8 cellular contexts compared by ENCODE assay signal in genomic region chr3:33440578-33441321, GRCh38. TPM values are rescaled to one million over a fixed set of nuclear protein-coding genes. Genes with fewer than 3 reads are reported as not detected.
DNase-seq lines count a peak whose midpoint lies in the region; ATAC-seq and TF ChIP-seq lines count a peak whose summit lies in the region.

No MANE protein-coding gene starts in this region.

- peaks cover 36% of the 10 kb centered on the region for H3K4me1 ChIP-seq in HUES48 (ENCODE audit: control insufficient read depth, insufficient read depth, low read length)

- H3K36me3 Mint-ChIP-seq in activated T-helper 2 cell treated with anti-CD3 and anti-CD28 coated beads, Interferon-gamma antibody, Interleukin-2, Interleukin-4, amounts not matched to agents 10 μg/mL and 5 μg/mL and 100 μg/mL, durations not matched to agents 14 hours and 24 hours and 36 hours (ENCODE audit: low read depth) = peaks cover 17% of the 10 kb centered on the region
- no peaks in the 10 kb centered on the region for H3K36me3 Mint-ChIP-seq in natural killer cell

- intact Hi-C loops in activated T-helper 2 cell treated with anti-CD3 and anti-CD28 coated beads, Interferon-gamma antibody, Interleukin-2, Interleukin-4, amounts not matched to agents 10 μg/mL and 5 μg/mL and 100 μg/mL, durations not matched to agents 14 hours and 24 hours and 36 hours (cut with micrococcal nuclease) = loop anchor here (1.0 to 10.0 kb wide), 7 partner anchors 48 to 866 kb away; partner anchors contain the start of genes CCR4, CNOT10, CRTAP and DYNC1LI1
- intact Hi-C loops in natural killer cell (cut with micrococcal nuclease) = loop anchor here (1.0 to 5.0 kb wide), 5 partner anchors 217 to 358 kb away; partner anchors contain the start of genes CLASP2, CRTAP, GLB1 and PDCD6IP

- peaks cover 36% of the 10 kb centered on the region for H3K4me1 Mint-ChIP-seq in activated T-helper 2 cell treated with anti-CD3 and anti-CD28 coated beads, Interferon-gamma antibody, Interleukin-2, Interleukin-4, amounts not matched to agents 10 μg/mL and 5 μg/mL and 100 μg/mL, durations not matched to agents 14 hours and 24 hours and 36 hours (ENCODE audit: low read depth)
- peaks cover 42 to 45% of the 10 kb centered on the region in 2 donors for H3K4me1 Mint-ChIP-seq in natural killer cell

- H3K4me3 ChIP-seq in HUES48 (ENCODE audit: low read depth, low read length) (peak overlapping the region; percentile 78), fibroblast of mammary gland (ENCODE audit: control insufficient read depth, low read depth, low read length) (peak overlapping the region; percentile 83)

- no peak for TF ChIP-seq CTCF in fibroblast of mammary gland (conservative IDR thresholded peaks at IDR 0.05; ENCODE audit: control insufficient read depth, insufficient read depth, low read depth, low read length)
- TF ChIP-seq CTCF in natural killer cell (IDR thresholded peaks at IDR 0.05) = no peak

- no peaks in the 10 kb centered on the region for H3K9me3 Mint-ChIP-seq in activated T-helper 2 cell treated with anti-CD3 and anti-CD28 coated beads, Interferon-gamma antibody, Interleukin-2, Interleukin-4, amounts not matched to agents 10 μg/mL and 5 μg/mL and 100 μg/mL, durations not matched to agents 14 hours and 24 hours and 36 hours
- no peaks in the 10 kb centered on the region for H3K9me3 Mint-ChIP-seq in natural killer cell

- H3K27ac Mint-ChIP-seq in activated T-helper 2 cell treated with anti-CD3 and anti-CD28 coated beads, Interferon-gamma antibody, Interleukin-2, Interleukin-4, amounts not matched to agents 10 μg/mL and 5 μg/mL and 100 μg/mL, durations not matched to agents 14 hours and 24 hours and 36 hours = peak overlapping the region; percentile 100
- peak overlapping the region; percentile 99 to 100 for H3K27ac Mint-ChIP-seq in natural killer cell

- H3K4me3 Mint-ChIP-seq in activated T-helper 2 cell treated with anti-CD3 and anti-CD28 coated beads, Interferon-gamma antibody, Interleukin-2, Interleukin-4, amounts not matched to agents 10 μg/mL and 5 μg/mL and 100 μg/mL, durations not matched to agents 14 hours and 24 hours and 36 hours (ENCODE audit: low read depth) = peak overlapping the region; percentile 100
- H3K4me3 Mint-ChIP-seq in natural killer cell = peak overlapping the region; percentile 100

- peak; percentile 87 for ATAC-seq in GM21423 (IDR thresholded peaks at IDR 0.05; ENCODE audit: unreplicated experiment)
- ATAC-seq in natural killer cell = peak; percentile 83 to 91 (median 85)

- H3K9ac ChIP-seq in HUES48 (ENCODE audit: low read depth, low read length) = peak overlapping the region; percentile 50

- no peaks in the 10 kb centered on the region for H3K27me3 Mint-ChIP-seq in activated T-helper 2 cell treated with anti-CD3 and anti-CD28 coated beads, Interferon-gamma antibody, Interleukin-2, Interleukin-4, amounts not matched to agents 10 μg/mL and 5 μg/mL and 100 μg/mL, durations not matched to agents 14 hours and 24 hours and 36 hours (ENCODE audit: low read depth)
- no peaks in the 10 kb centered on the region for H3K27me3 Mint-ChIP-seq in natural killer cell (ENCODE audit: low read depth in 2 of 2)

- peak overlapping the region; percentile 95 for H3K27ac ChIP-seq in HUES48 (ENCODE audit: low read depth, low read length)
- peak overlapping the region; percentile 88 for H3K27ac ChIP-seq in temporal lobe (ENCODE audit: low read depth, low read length)

- no peaks in the 10 kb centered on the region for H3K36me3 ChIP-seq in HUES48 (ENCODE audit: control insufficient read depth, insufficient read depth, low read length)

- no peaks in the 10 kb centered on the region for H3K27me3 ChIP-seq in HUES48 (ENCODE audit: control insufficient read depth, insufficient read depth, low read length)

- no peaks in the 10 kb centered on the region for H3K9me3 ChIP-seq in HUES48 (ENCODE audit: control insufficient read depth, insufficient read depth, low read length)

- DNase-seq in DMS79 treated with DMSO at 0.1 percent for 48 hours (lab: John Stamatoyannopoulos, UW) (peak; percentile 89), NOMO-1 treated with dmso at 0.1 percent for 144 hours (lab: John Stamatoyannopoulos, UW; ENCODE audit: unreplicated experiment) (peak; percentile 100), fibroblast of mammary gland (ENCODE audit: low read depth) (peak; percentile 100), natural killer cell (peak; percentile 95)
- peak; percentile 99 for DNase-seq in activated T-helper 2 cell treated with anti-CD3 and anti-CD28 coated beads, Interferon-gamma antibody, Interleukin-2, Interleukin-4, amounts not matched to agents 10 μg/mL and 5 μg/mL and 100 μg/mL, durations not matched to agents 14 hours and 24 hours and 36 hours (ENCODE audit: low spot score)

RNA-seq across cellular contexts. Expression of gene UBP1, which starts 0.5 kb away (rescaled TPM):
- 59.2 and 63.8 TPM in 2 replicates for total RNA-seq in activated T-helper 2 cell treated with anti-CD3 and anti-CD28 coated beads, Interferon-gamma antibody, Interleukin-2, Interleukin-4, amounts not matched to agents 10 μg/mL and 5 μg/mL and 100 μg/mL, durations not matched to agents 14 hours and 24 hours and 36 hours
- 10 to 100 TPM; 70.3 to 78.4 (median 76.7) TPM for total RNA-seq in natural killer cell
- total RNA-seq in temporal lobe = 51.4 TPM

Comparison
In these comparisons a context has a peak if more than half of its experiments do, and no peak if none do; other contexts are left out.
1. Peak in every context shown above with its lines: DNase-seq, ATAC-seq, H3K4me3 ChIP-seq and H3K27ac ChIP-seq.